4 cellular contexts compared by ENCODE assay signal in the genomic region with DNA sequence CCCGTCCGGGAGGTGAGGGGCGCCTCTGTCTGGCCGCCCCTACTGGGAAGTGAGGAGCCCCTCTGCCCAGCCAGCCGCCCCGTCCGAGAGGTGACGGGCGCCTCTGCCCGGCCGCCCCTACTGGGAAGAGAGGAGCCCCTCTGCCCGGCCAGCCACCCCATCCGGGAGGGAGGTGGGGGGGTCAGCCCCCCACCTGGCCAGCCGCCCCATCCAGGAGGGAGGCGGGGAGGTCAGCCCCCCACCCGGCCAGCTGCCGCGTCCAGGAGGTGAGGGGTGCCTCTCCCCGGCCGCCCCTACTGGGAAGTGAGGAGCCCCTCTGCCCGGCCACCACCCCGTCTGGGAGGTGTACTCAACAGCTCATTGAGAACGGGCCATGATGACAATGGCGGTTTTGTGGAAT. TPM values are rescaled to one million over a fixed set of nuclear protein-coding genes. Genes with fewer than 3 reads are reported as not detected.
"Had no signal": no experiment of that assay in that cellular context is flagged by ENCODE, and none has a peak within 500 bp of the region (broad histone marks: within the 10 kb centered on the region; RNA-seq: fewer than 3 reads in every experiment).

No MANE protein-coding gene starts in this region.

RNA-seq across cellular contexts. Expression of a gene that starts 31.7 kb away (rescaled TPM):
- total RNA-seq: LHCN-M2, M059J, MCF 10A, NCI-H460 had no signal
